ENCODE assay signal across 14 cellular contexts in the genomic region with DNA sequence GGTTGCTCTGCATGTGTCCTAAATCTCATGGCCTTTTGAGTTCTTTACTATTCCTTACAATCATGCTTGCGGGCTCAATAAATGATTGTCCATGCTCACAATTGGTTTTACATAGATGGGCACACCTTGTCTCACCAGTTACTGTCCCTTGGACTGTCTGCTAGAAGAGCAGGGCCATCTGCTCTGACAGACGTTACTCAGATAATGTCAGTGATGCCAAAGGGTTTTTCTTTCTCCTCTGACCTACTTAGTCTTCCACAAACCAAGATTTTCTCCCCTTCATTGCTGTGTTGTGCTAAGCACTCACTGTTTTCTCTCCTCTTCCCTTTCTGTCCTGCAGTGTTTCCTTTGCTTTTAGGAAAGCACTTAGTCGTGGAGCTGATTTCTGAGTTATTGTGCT.
A peak's percentile ranks its signal among the peaks of the same experiment; 100 is the strongest.
DNase-seq lines count a peak whose midpoint lies in the region; ATAC-seq and TF ChIP-seq lines count a peak whose summit lies in the region.
"Had no signal": no experiment of that assay in that cellular context is flagged by ENCODE, and none has a peak within 500 bp of the region (broad histone marks: within the 10 kb centered on the region; RNA-seq: fewer than 3 reads in every experiment).

No MANE protein-coding gene starts in this region.

- no peak for TF ChIP-seq CTCF in SK-N-SH (IDR thresholded peaks at IDR 0.05)

- H3K9me2 ChIP-seq in SK-N-SH, result no peaks in the 10 kb centered on the region

- no peak overlapping the region for H3K9ac ChIP-seq in SK-N-SH
- H3K9ac ChIP-seq: GM23248 had no signal

- peaks cover 0 to 4% of the 10 kb centered on the region in 2 experiments; a peak in 1 of 4 replicates for H3K4me1 ChIP-seq in SK-N-SH (ENCODE audit: control insufficient read depth in 1 of 2, insufficient read depth in 2 of 2, low read depth in 1 of 2, low read length in 1 of 2)

- POLR2A ChIA-PET in SK-N-SH (lab: Yijun Ruan, JAX), result no interaction called here

- H2AFZ ChIP-seq in SK-N-SH (ENCODE audit: low read depth), result no peak overlapping the region
- H2AFZ ChIP-seq: GM23248 had no signal

- intact Hi-C loops in posterior cingulate gyrus (cut with DNase I), result no loop called here

- H3K27me3 ChIP-seq in SK-N-SH (ENCODE audit: insufficient read depth), result no peaks in the 10 kb centered on the region

- H3K27ac ChIP-seq in SK-N-SH (ENCODE audit: low read depth in 2 of 2, low read length in 1 of 2), result peak overlapping the region in 1 of 2 experiments; percentile 34; a peak in 1 of 4 replicates
- H3K27ac ChIP-seq: GM23248 had no signal

- 4% methylated on average over 3 of the region's 3 CpGs for WGBS in SK-N-SH (ENCODE audit: low lambda C conversion rate)

- TF ChIP-seq RAD21 in SK-N-SH (IDR thresholded peaks at IDR 0.05; ENCODE audit: low read length), result no peak

- no peaks in the 10 kb centered on the region for H3K36me3 ChIP-seq in SK-N-SH (replicated peaks in 1 of 2; ENCODE audit: control insufficient read depth in 1 of 2, insufficient read depth in 2 of 2, low read length in 1 of 2)

- CTCF ChIA-PET in SK-N-SH (lab: Yijun Ruan, JAX), result interaction anchor here (1.5 kb wide), 1 partner anchor 16 kb away, joined by 3 read pairs; no protein-coding TSS in a partner anchor

- no peaks in the 10 kb centered on the region for H3F3A ChIP-seq in SK-N-SH (replicated peaks; ENCODE audit: insufficient read depth)

- H4K20me1 ChIP-seq in SK-N-SH (ENCODE audit: insufficient read depth), result no peaks in the 10 kb centered on the region

- no peaks in the 10 kb centered on the region for H3K79me2 ChIP-seq in SK-N-SH (ENCODE audit: insufficient read depth)

- H3K9me3 ChIP-seq in SK-N-SH, result no peaks in the 10 kb centered on the region

- no peak for ATAC-seq in SK-N-SH treated with all-trans-retinoic acid at 6 μM for 48 hours
- ATAC-seq: HCT116 had no signal

- no peak overlapping the region for H3K4me3 ChIP-seq in SK-N-SH (ENCODE audit: low read depth in 2 of 2, low read length in 1 of 2)
- H3K4me3 ChIP-seq: GM23248 had no signal

- no peak for TF ChIP-seq EP300 in SK-N-SH (IDR thresholded peaks at IDR 0.05; ENCODE audit: borderline replicate concordance in 1 of 2, low read depth in 1 of 2, low read length in 1 of 2)

- DNase-seq in SK-N-SH (peak; percentile 15), NCI-H69 (lab: John Stamatoyannopoulos, UW) (peak; percentile 30), cerebellum (ENCODE audit: low spot score) (peak; percentile 31), posterior cingulate gyrus (no peak), HT-29 (ENCODE audit: low spot score) (no peak), DMS53 (lab: John Stamatoyannopoulos, UW) (no peak)
- DNase-seq: Calu3; CD4-positive, alpha-beta memory T cell; COR-L47; DMS79 treated with DMSO at 0.1 percent for 48 hours; GM23248; H9 had no signal

- H3K4me2 ChIP-seq in SK-N-SH, result no peak overlapping the region

TF ChIP-seq in SK-N-SH, 30 proteins besides CTCF, POLR2A, EP300 and RAD21:
- no peak for TF ChIP-seq FOSL2 (IDR thresholded peaks at IDR 0.05; ENCODE audit: borderline replicate concordance, low read depth)
- TF ChIP-seq TCF12 (IDR thresholded peaks at IDR 0.05), result no peak

TF ChIP-seq in SK-N-SH treated with all-trans-retinoic acid at 6 μM for 48 hours, 23 proteins besides CTCF, POLR2A, EP300 and RAD21:
- TF ChIP-seq ZNF565 (CRISPR knock-in tag; conservative IDR thresholded peaks at IDR 0.05; ENCODE audit: low read depth), result no peak
- no peak for TF ChIP-seq BACH2 (CRISPR knock-in tag; IDR thresholded peaks at IDR 0.05; ENCODE audit: borderline replicate concordance)
- TF ChIP-seq ZNF8 (CRISPR knock-in tag; IDR thresholded peaks at IDR 0.05), result no peak
- TF ChIP-seq, protein P1, sequence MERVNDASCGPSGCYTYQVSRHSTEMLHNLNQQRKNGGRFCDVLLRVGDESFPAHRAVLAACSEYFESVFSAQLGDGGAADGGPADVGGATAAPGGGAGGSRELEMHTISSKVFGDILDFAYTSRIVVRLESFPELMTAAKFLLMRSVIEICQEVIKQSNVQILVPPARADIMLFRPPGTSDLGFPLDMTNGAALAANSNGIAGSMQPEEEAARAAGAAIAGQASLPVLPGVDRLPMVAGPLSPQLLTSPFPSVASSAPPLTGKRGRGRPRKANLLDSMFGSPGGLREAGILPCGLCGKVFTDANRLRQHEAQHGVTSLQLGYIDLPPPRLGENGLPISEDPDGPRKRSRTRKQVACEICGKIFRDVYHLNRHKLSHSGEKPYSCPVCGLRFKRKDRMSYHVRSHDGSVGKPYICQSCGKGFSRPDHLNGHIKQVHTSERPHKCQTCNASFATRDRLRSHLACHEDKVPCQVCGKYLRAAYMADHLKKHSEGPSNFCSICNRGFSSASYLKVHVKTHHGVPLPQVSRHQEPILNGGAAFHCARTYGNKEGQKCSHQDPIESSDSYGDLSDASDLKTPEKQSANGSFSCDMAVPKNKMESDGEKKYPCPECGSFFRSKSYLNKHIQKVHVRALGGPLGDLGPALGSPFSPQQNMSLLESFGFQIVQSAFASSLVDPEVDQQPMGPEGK (CRISPR knock-in tag; IDR thresholded peaks at IDR 0.05; ENCODE audit: borderline replicate concordance), result no peak
- TF ChIP-seq PPARA (CRISPR knock-in tag; IDR thresholded peaks at IDR 0.05; ENCODE audit: borderline replicate concordance), result no peak
- no peak for TF ChIP-seq ISL1 (CRISPR knock-in tag; IDR thresholded peaks at IDR 0.05)
- TF ChIP-seq GLIS3 (CRISPR knock-in tag; IDR thresholded peaks at IDR 0.05), result no peak
- no peak for TF ChIP-seq OSR1 (CRISPR knock-in tag; IDR thresholded peaks at IDR 0.05)
- TF ChIP-seq TSHZ2 (CRISPR knock-in tag; IDR thresholded peaks at IDR 0.05), result no peak
- TF ChIP-seq ESRRG (CRISPR knock-in tag; IDR thresholded peaks at IDR 0.05), result no peak
- TF ChIP-seq, protein P2, sequence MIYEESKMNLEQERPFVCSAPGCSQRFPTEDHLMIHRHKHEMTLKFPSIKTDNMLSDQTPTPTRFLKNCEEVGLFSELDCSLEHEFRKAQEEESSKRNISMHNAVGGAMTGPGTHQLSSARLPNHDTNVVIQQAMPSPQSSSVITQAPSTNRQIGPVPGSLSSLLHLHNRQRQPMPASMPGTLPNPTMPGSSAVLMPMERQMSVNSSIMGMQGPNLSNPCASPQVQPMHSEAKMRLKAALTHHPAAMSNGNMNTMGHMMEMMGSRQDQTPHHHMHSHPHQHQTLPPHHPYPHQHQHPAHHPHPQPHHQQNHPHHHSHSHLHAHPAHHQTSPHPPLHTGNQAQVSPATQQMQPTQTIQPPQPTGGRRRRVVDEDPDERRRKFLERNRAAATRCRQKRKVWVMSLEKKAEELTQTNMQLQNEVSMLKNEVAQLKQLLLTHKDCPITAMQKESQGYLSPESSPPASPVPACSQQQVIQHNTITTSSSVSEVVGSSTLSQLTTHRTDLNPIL (CRISPR knock-in tag; IDR thresholded peaks at IDR 0.05; ENCODE audit: low read depth), result no peak
- TF ChIP-seq RARB (CRISPR knock-in tag; IDR thresholded peaks at IDR 0.05), result no peak
- TF ChIP-seq, protein P3, sequence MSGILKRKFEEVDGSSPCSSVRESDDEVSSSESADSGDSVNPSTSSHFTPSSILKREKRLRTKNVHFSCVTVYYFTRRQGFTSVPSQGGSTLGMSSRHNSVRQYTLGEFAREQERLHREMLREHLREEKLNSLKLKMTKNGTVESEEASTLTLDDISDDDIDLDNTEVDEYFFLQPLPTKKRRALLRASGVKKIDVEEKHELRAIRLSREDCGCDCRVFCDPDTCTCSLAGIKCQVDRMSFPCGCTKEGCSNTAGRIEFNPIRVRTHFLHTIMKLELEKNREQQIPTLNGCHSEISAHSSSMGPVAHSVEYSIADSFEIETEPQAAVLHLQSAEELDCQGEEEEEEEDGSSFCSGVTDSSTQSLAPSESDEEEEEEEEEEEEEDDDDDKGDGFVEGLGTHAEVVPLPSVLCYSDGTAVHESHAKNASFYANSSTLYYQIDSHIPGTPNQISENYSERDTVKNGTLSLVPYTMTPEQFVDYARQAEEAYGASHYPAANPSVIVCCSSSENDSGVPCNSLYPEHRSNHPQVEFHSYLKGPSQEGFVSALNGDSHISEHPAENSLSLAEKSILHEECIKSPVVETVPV (CRISPR knock-in tag; IDR thresholded peaks at IDR 0.05), result no peak
- no peak for TF ChIP-seq ZFP3 (CRISPR knock-in tag; IDR thresholded peaks at IDR 0.05)

Comparison
In these comparisons a context has a peak if more than half of its experiments do, and no peak if none do; other contexts are left out.
1. DNase-seq: peak in SK-N-SH (single experiment), NCI-H69 (single experiment) and cerebellum (single experiment); none in posterior cingulate gyrus (0 of 10), HT-29 (single experiment) and DMS53 (single experiment).